In the genomic region with DNA sequence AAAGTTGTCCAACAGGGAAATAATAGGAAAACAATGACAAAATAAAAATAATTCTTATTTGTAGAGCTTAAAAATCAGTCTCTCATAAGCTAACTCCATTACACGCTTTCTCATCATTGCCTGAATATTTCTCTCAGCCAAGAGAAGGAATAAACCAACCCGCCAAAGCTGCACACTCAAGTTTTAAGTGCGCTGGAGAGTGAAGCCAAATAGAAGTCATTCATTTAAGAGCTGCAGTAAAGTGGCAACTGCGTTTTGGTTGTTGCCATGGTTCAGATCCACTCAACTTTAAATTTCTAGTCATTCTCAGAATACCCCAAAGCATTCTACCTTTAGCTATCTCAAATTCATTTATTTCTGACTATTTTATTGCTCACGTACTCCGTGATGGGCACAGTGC, we compare ENCODE assay signal across 34 cellular contexts.
"Had no signal": no experiment of that assay in that cellular context is flagged by ENCODE, and none has a peak within 500 bp of the region (broad histone marks: within the 10 kb centered on the region; RNA-seq: fewer than 3 reads in every experiment).

No MANE protein-coding gene starts in this region.

- H3K4me3 ChIP-seq: adrenal gland, body of pancreas, breast epithelium had no signal

- ATAC-seq: activated CD8-positive, alpha-beta T cell treated with anti-CD3 and anti-CD28 coated beads for 36 hours; activated naive CD4-positive, alpha-beta T cell treated with anti-CD3 and anti-CD28 coated beads, Interleukin-2, amount 50 U/mL, for 72 hours; activated T-cell treated with anti-CD3 and anti-CD28 coated beads, Interleukin-2, amount 50 U/mL, for 4 hours; activated T-cell treated with anti-CD3 and anti-CD28 coated beads, Interleukin-2, amount 50 U/mL, for 72 hours; activated T-helper 17 cell treated with anti-CD3 and anti-CD28 coated beads, Interleukin-2, amount 50 U/mL, for 72 hours; body of pancreas had no signal

- DNase-seq: activated B cell treated with CpG ODN at 0.5 μM for 24 hours; activated CD4-positive, alpha-beta memory T cell treated with anti-CD3 and anti-CD28 coated beads for 36 hours; activated CD4-positive, alpha-beta T cell treated with anti-CD3 and anti-CD28 coated beads for 4 hours; activated CD4-positive, alpha-beta T cell treated with anti-CD3 and anti-CD28 coated beads, Interleukin-2, amount 10 ng/mL, durations not matched to agents 24 days and 14 days; activated CD4-positive, alpha-beta T cell treated with anti-CD3 and anti-CD28 coated beads, Interleukin-2, amount 50 U/mL, for 1 hour; activated CD4-positive, alpha-beta T cell treated with anti-CD3 and anti-CD28 coated beads, Interleukin-2, amount 50 U/mL, for 4 hours; activated CD4-positive, CD25-positive, alpha-beta regulatory T cell treated with anti-CD3 and anti-CD28 coated beads, Interleukin-2, amount 50 U/mL, for 72 hours; activated CD8-positive, alpha-beta memory T cell treated with anti-CD3 and anti-CD28 coated beads, Interleukin-2, amount 50 U/mL, for 4 hours; activated CD8-positive, alpha-beta T cell treated with anti-CD3 and anti-CD28 coated beads for 36 hours; activated effector memory CD4-positive, alpha-beta T cell treated with anti-CD3 and anti-CD28 coated beads, Interleukin-2, amount 50 U/mL, for 16 hours; activated gamma-delta T cell treated with Interleukin-2 at 50 U/mL for 16 hours; activated naive CD4-positive, alpha-beta T cell; activated naive CD4-positive, alpha-beta T cell treated with anti-CD3 and anti-CD28 coated beads for 36 hours; activated naive CD4-positive, alpha-beta T cell treated with anti-CD3 and anti-CD28 coated beads, Interleukin-2, amount 50 U/mL, for 16 hours; activated naive CD8-positive, alpha-beta T cell treated with anti-CD3 and anti-CD28 coated beads for 36 hours; activated T-cell treated with anti-CD3 and anti-CD28 coated beads for 4 hours; activated T-cell treated with anti-CD3 and anti-CD28 coated beads, Interleukin-2, amount 50 U/mL, for 1 hour; activated T-cell treated with anti-CD3 and anti-CD28 coated beads, Interleukin-2, amount 50 U/mL, for 4 hours; activated T-cell treated with anti-CD3 and anti-CD28 coated beads, Interleukin-2, amount 50 U/mL, for 72 hours; adrenal gland; amniotic stem cell; aorta; body of pancreas; brain microvascular endothelial cell; central memory CD4-positive, alpha-beta T cell; T-helper 1 cell; T-helper 2 cell; T-helper 9 cell had no signal

- H3K27me3 ChIP-seq: adrenal gland, body of pancreas, brain microvascular endothelial cell, breast epithelium had no signal

- H3K4me1 ChIP-seq: body of pancreas, breast epithelium had no signal

- H3K36me3 ChIP-seq: adrenal gland, brain microvascular endothelial cell, breast epithelium had no signal

- FAIRE-seq: astrocyte, TTC549 had no signal

- H3K27ac ChIP-seq: adrenal gland, body of pancreas, brain microvascular endothelial cell, breast epithelium, VCaP had no signal

- H3K9me3 ChIP-seq: adrenal gland, body of pancreas, breast epithelium had no signal
